In genomic region chr1:86750530-86750929, GRCh38 we compare ENCODE assay signal across 16 cellular contexts.
"Had no signal": no experiment of that assay in that cellular context is flagged by ENCODE, and none has a peak within 500 bp of the region (broad histone marks: within the 10 kb centered on the region; RNA-seq: fewer than 3 reads in every experiment).

No MANE protein-coding gene starts in this region.

- H3K27ac ChIP-seq: ascending aorta, breast epithelium, epithelial cell of prostate had no signal

- H3K9me3 ChIP-seq: ascending aorta, breast epithelium had no signal

- ATAC-seq: effector memory CD8-positive, alpha-beta T cell; left ventricle myocardium superior; naive thymus-derived CD8-positive, alpha-beta T cell had no signal

- H3K4me3 ChIP-seq: ascending aorta, breast epithelium had no signal

- H3K9me3 Mint-ChIP-seq: dendritic cell treated with granulocyte-macrophage colony-stimulating factor and Interleukin-4, amounts not matched to agents 40 ng/mL and 50 ng/mL, for 4 days; effector memory CD8-positive, alpha-beta T cell; memory B cell; naive thymus-derived CD8-positive, alpha-beta T cell; stimulated activated naive CD8-positive, alpha-beta T cell treated with anti-CD3 and anti-CD28 coated beads, Interleukin-15, Interleukin-2, amounts not matched to agents 100 ng/mL and 50 ng/mL, for 24 hours; type B pancreatic cell had no signal

- H3K4me3 Mint-ChIP-seq: dendritic cell treated with granulocyte-macrophage colony-stimulating factor and Interleukin-4, amounts not matched to agents 40 ng/mL and 50 ng/mL, for 4 days; effector memory CD8-positive, alpha-beta T cell; memory B cell; naive thymus-derived CD8-positive, alpha-beta T cell; stimulated activated naive CD8-positive, alpha-beta T cell treated with anti-CD3 and anti-CD28 coated beads, Interleukin-15, Interleukin-2, amounts not matched to agents 100 ng/mL and 50 ng/mL, for 24 hours; type B pancreatic cell had no signal

- H3K36me3 ChIP-seq: breast epithelium had no signal

- H3K4me1 ChIP-seq: ascending aorta, breast epithelium had no signal

- H3K27me3 ChIP-seq: ascending aorta, breast epithelium had no signal

- DNase-seq: effector memory CD8-positive, alpha-beta T cell; foreskin melanocyte; kidney glomerular epithelial cell; left ventricle myocardium superior; naive thymus-derived CD8-positive, alpha-beta T cell; retina; stimulated activated CD4-positive, alpha-beta T cell treated with anti-CD3 and anti-CD28 coated beads, Interleukin-15, amount 100 ng/mL, for 24 hours; stimulated activated CD4-positive, alpha-beta T cell treated with anti-CD3 and anti-CD28 coated beads, Interleukin-4, amount 100 ng/mL, for 24 hours; T-helper 9 cell had no signal
